ENCODE assay signal across 8 cellular contexts in the genomic region with DNA sequence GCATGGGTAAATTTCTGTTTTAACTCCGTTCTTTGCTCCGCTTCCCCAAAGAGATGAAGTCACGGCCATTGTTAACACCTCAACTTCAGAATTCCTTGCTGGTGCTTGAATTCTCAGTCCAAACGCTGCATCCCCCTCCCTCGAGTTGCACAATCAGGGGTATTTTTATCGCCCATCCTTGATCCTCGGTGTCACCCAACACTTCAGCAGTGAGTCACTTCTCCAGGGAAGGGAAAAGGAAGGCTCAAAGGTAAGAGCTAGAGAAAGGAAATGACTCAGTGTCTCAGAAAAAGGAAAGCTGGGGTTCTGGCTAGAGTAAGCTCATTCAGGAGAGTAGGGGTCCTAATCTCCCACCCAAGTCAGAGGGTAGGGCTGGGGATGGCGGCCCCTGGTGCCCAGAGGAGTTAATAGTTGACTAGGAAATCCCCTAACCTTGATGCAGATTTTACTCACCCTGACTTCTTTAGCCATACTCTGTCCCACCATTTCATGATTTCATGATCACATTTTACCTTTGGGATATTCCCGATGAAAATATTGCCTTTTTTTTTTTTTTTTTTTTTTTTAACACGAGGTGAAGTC. TPM values are rescaled to one million over a fixed set of nuclear protein-coding genes. Genes with fewer than 3 reads are reported as not detected.
DNase-seq lines count a peak whose midpoint lies in the region; ATAC-seq and TF ChIP-seq lines count a peak whose summit lies in the region.
"Had no signal": no experiment of that assay in that cellular context is flagged by ENCODE, and none has a peak within 500 bp of the region (broad histone marks: within the 10 kb centered on the region; RNA-seq: fewer than 3 reads in every experiment).

No MANE protein-coding gene starts in this region.

- H3K27me3 ChIP-seq in adrenal gland (no peaks in the 10 kb centered on the region), right cardiac atrium (ENCODE audit: control insufficient read depth, insufficient read depth) (no peaks in the 10 kb centered on the region), thyroid gland (no peaks in the 10 kb centered on the region)

- H3K27ac ChIP-seq in adrenal gland (peak overlapping the region; percentile 28 to 94 (median 59)), right cardiac atrium (ENCODE audit: low read length) (peak overlapping the region; percentile 78), thyroid gland (peak overlapping the region in 2 of 3 donors; percentile 16 to 41)

- H3K4me3 ChIP-seq in adrenal gland (no peak overlapping the region), right cardiac atrium (ENCODE audit: low read length) (no peak overlapping the region), thyroid gland (replicated peaks in 1 of 3) (no peak overlapping the region)

- 42 to 60% (median 45%) methylated on average over 10 of the region's 10 CpGs for WGBS in adrenal gland, 4 donors
- WGBS in right cardiac atrium = 42% methylated on average over 10 of the region's 10 CpGs
- 75 to 81% methylated on average over 10 of the region's 10 CpGs for WGBS in thyroid gland, 2 donors

- H3K4me1 ChIP-seq in adrenal gland (replicated peaks in 1 of 2) (peaks cover 17 to 40% of the 10 kb centered on the region in 2 donors), right cardiac atrium (ENCODE audit: control insufficient read depth, insufficient read depth, low read length) (peaks cover 35% of the 10 kb centered on the region), thyroid gland (peaks cover 0 to 50% of the 10 kb centered on the region in 2 donors)

- TF ChIP-seq CTCF in adrenal gland (IDR thresholded peaks at IDR 0.05) (no peak), thyroid gland (IDR thresholded peaks at IDR 0.05) (no peak)

- ATAC-seq in right cardiac atrium (peak in 1 of 2 donors; percentile 43), GM18502 (IDR thresholded peaks at IDR 0.05; ENCODE audit: poor library complexity, unreplicated experiment) (no peak), HG02884 (IDR thresholded peaks at IDR 0.05; ENCODE audit: unreplicated experiment) (no peak)

- TF ChIP-seq POLR2A in adrenal gland (IDR thresholded peaks at IDR 0.05) (no peak), thyroid gland (IDR thresholded peaks at IDR 0.05) (no peak)

- H3K36me3 ChIP-seq in adrenal gland (replicated peaks in 1 of 2) = peaks cover 0 to 5% of the 10 kb centered on the region in 2 donors
- no peaks in the 10 kb centered on the region for H3K36me3 ChIP-seq in thyroid gland

- intact Hi-C loops in adrenal gland (cut with DNase I) = no loop called here
- intact Hi-C loops in right cardiac atrium (cut with DNase I) = no loop called here
- intact Hi-C loops in thyroid gland (cut with DNase I) = no loop called here

- H3K9me3 ChIP-seq in adrenal gland (replicated peaks in 1 of 3) (no peaks in the 10 kb centered on the region), right cardiac atrium (ENCODE audit: control insufficient read depth, low read length) (no peaks in the 10 kb centered on the region), thyroid gland (no peaks in the 10 kb centered on the region)

- DNase-seq in HS-5 (ENCODE audit: low read depth) (peak; percentile 68), adrenal gland (peak in 5 of 7 donors; percentile 65 to 77 (median 67)), right cardiac atrium (peak in 2 of 3 donors; percentile 35 to 58), thyroid gland (no peak), SIG-M5 treated with dmso at 0.1 percent for 504 hours (lab: John Stamatoyannopoulos, UW; ENCODE audit: unreplicated experiment) (no peak)
- DNase-seq: NCI-H2171 had no signal

RNA-seq across cellular contexts. Expression of a gene that starts 39.8 kb away (rescaled TPM):
- total RNA-seq in adrenal gland (100 to 1,000 TPM in 7 of 8 donors, 10 to 100 TPM in 1; 73.1 to 175 (median 138) TPM), right cardiac atrium (100 to 1,000 TPM; 104 to 120 (median 109) TPM), thyroid gland (100 to 1,000 TPM; 138 to 187 (median 162) TPM)
- polyA plus RNA-seq in adrenal gland (10 to 100 TPM; 45.0 to 57.6 (median 53.0) TPM), right cardiac atrium (71.4 TPM)

Comparison
In these comparisons a context has a peak if more than half of its experiments do, and no peak if none do; other contexts are left out.
1. DNase-seq: peak in HS-5 (single experiment), adrenal gland (5 of 7) and right cardiac atrium (2 of 3); none in thyroid gland (0 of 2) and SIG-M5 treated with dmso at 0.1 percent for 504 hours (single experiment).
2. Peak in every context shown above with its lines, with median percentiles within 50 percentile points of each other: H3K27ac ChIP-seq.